ENCODE assay signal across 8 cellular contexts in genomic region chrX:154436597-154437397, GRCh38. TPM values are rescaled to one million over a fixed set of nuclear protein-coding genes. Genes with fewer than 3 reads are reported as not detected.
DNase-seq lines count a peak whose midpoint lies in the region; ATAC-seq, FAIRE-seq and TF ChIP-seq lines count a peak whose summit lies in the region.

Gene GDI1 (plus strand): TSS chrX:154437154. CDS start chrX:154437255, 101 bp downstream.

- TF ChIP-seq RAD21 in K562 (CRISPR knock-in tag; conservative IDR thresholded peaks at IDR 0.05 in 1 of 2, IDR thresholded peaks at IDR 0.05 in 1 of 2): no peak

- peaks cover 3% of the 10 kb centered on the region for H3K9me1 ChIP-seq in K562 (ENCODE audit: control insufficient read depth, insufficient read depth, low read length)

- H3K4me1 Mint-ChIP-seq in IgD-negative memory B cell: peaks cover 0 to 6% (median 0%) of the 10 kb centered on the region in 3 donors

- H3K4me3 Mint-ChIP-seq in IgD-negative memory B cell: peak within 1 kb of the TSS; percentile 78 to 89 (median 86)

- peak within 1 kb of the TSS; percentile 79; the same call in 1 of the 2 replicates for H2AFZ ChIP-seq in K562 (ENCODE audit: low read depth, low read length)

- peaks cover 77% of the 10 kb centered on the region; the same call in 2 of the 3 replicates for H3K36me3 ChIP-seq in K562 (ENCODE audit: control insufficient read depth, insufficient read depth, low read length)

- H3K9me3 Mint-ChIP-seq in IgD-negative memory B cell: no peaks in the 10 kb centered on the region

- DNase-seq in K562 (ENCODE audit: extremely low read depth in 1 of 4, low spot score in 3 of 4) (peak; percentile 66 to 91 (median 86)), skeletal muscle cell (ENCODE audit: low read depth) (no peak)

- 9% methylated on average over 6 of the region's 118 CpGs for WGBS in K562 (ENCODE audit: insufficient coverage, low coverage, missing lambda C conversion rate)

- H3K27me3 ChIP-seq in K562 (ENCODE audit: control insufficient read depth in 2 of 2, insufficient read depth in 2 of 2, low read length in 2 of 2): no peaks in the 10 kb centered on the region

- TF ChIP-seq CTCF in K562 (IDR thresholded peaks at IDR 0.05 in 2 of 3, conservative IDR thresholded peaks at IDR 0.05 in 1 of 3; ENCODE audit: insufficient read depth in 2 of 3, low read depth in 1 of 3, low read length in 3 of 3): no peak

- in situ Hi-C loops in K562 (cut with MboI): no loop called here

- H4K20me1 ChIP-seq in K562 (replicated peaks; ENCODE audit: control insufficient read depth, insufficient read depth, low read length): peaks cover 5% of the 10 kb centered on the region; the same call in 1 of the 2 replicates

- H3K27ac Mint-ChIP-seq in IgD-negative memory B cell: peak within 1 kb of the TSS; percentile 47 to 93 (median 92)

- no peaks in the 10 kb centered on the region for H3K27me3 Mint-ChIP-seq in IgD-negative memory B cell

- POLR2A ChIA-PET in K562 (lab: Yijun Ruan, JAX): no interaction called here

- peak within 1 kb of the TSS; percentile 84 for H3K4me2 ChIP-seq in K562 (ENCODE audit: insufficient read depth, low read length)

- no peak for TF ChIP-seq EP300 in K562 (IDR thresholded peaks at IDR 0.05; ENCODE audit: low read length)

- TF ChIP-seq POLR2A in GM18505 (IDR thresholded peaks at IDR 0.05; ENCODE audit: borderline replicate concordance, extremely low read depth, insufficient read depth, insufficient read length): peak; percentile 50
- peak; percentile 26; the same call in 1 of the 2 replicates for TF ChIP-seq POLR2A in K562 (conservative IDR thresholded peaks at IDR 0.05)

- ATAC-seq in GM18505 (IDR thresholded peaks at IDR 0.05; ENCODE audit: unreplicated experiment): peak; percentile 45
- peak; percentile 80 for ATAC-seq in K562
- ATAC-seq in GM19351 (IDR thresholded peaks at IDR 0.05; ENCODE audit: unreplicated experiment): no peak
- ATAC-seq in HG03520 (IDR thresholded peaks at IDR 0.05; ENCODE audit: unreplicated experiment): no peak

- peaks cover 22% of the 10 kb centered on the region for H3K79me2 ChIP-seq in K562 (ENCODE audit: control insufficient read depth, insufficient read depth, low read length)

- H3K36me3 Mint-ChIP-seq in IgD-negative memory B cell: peaks cover 3% of the 10 kb centered on the region

- H3K4me3 ChIP-seq in K562: peak within 1 kb of the TSS; percentile 68
- peak within 1 kb of the TSS; percentile 65 for H3K4me3 ChIP-seq in iPS-11a (ENCODE audit: low read depth, low read length)
- H3K4me3 ChIP-seq in skeletal muscle cell (ENCODE audit: low read depth, low read length): peak within 1 kb of the TSS; percentile 56

- H3K27ac ChIP-seq in K562 (ENCODE audit: extremely low read depth, low read depth, low read length): peak within 1 kb of the TSS; percentile 83; the same call in 2 of the 3 replicates

- H3K9me3 ChIP-seq in K562 (replicated peaks; ENCODE audit: control insufficient read depth, insufficient read depth, low read depth, low read length): no peaks in the 10 kb centered on the region

- FAIRE-seq in K562 (lab: Jason Lieb, UNC): no peak

- no TSS peak for BruUV-seq in K562 (replicated peaks; lab: Mats Ljungman, UMichigan)

- intact Hi-C loops in T-helper 2 cell treated with Interferon-gamma antibody and Interleukin-4, amounts not matched to agents 100 ng/mL and 5 ng/mL, for 36 hours (cut with micrococcal nuclease): loop anchor here (1.0 to 5.0 kb wide), 3 partner anchors 8 to 66 kb away; partner anchors contain the start of genes ATP6AP1 and RPL10
- intact Hi-C loops in K562 (cut with micrococcal nuclease): no loop called here

- peaks cover 2 to 41% of the 10 kb centered on the region in 2 experiments; a peak in 4 of 5 replicates for H3K4me1 ChIP-seq in K562 (replicated peaks in 1 of 2; ENCODE audit: control insufficient read depth in 2 of 2, insufficient read depth in 2 of 2, low read length in 2 of 2)

- H3K9ac ChIP-seq in K562 (ENCODE audit: insufficient read depth in 1 of 2, low read depth in 2 of 2, low read length in 2 of 2): peak within 1 kb of the TSS; percentile 63 to 91; a peak in 3 of 4 replicates

- CTCF ChIA-PET in K562 (lab: Yijun Ruan, JAX; ENCODE audit: low intra/inter-chr PET ratio): no interaction called here

TF ChIP-seq in K562, 482 proteins besides CTCF, POLR2A, EP300 and RAD21 (continues in another document):
- TF ChIP-seq RREB1 (CRISPR knock-in tag; IDR thresholded peaks at IDR 0.05) (peak; percentile 88; the same call in 1 of the 2 replicates), NR1H2 (CRISPR knock-in tag; IDR thresholded peaks at IDR 0.05) (no peak), TBP (optimal IDR thresholded peaks at IDR 0.05; ENCODE audit: low read depth, low read length) (peak; percentile 52), HLTF (IDR thresholded peaks at IDR 0.05) (no peak), NFIC (IDR thresholded peaks at IDR 0.05) (no peak), HNRNPLL (IDR thresholded peaks at IDR 0.05; ENCODE audit: low read depth, low read length, poor library complexity, severe bottlenecking) (no peak), MTA2 (IDR thresholded peaks at IDR 0.05; ENCODE audit: low read depth) (no peak), FOXJ2 (tag; IDR thresholded peaks at IDR 0.05) (no peak), ZFP30 (CRISPR knock-in tag; IDR thresholded peaks at IDR 0.05; ENCODE audit: borderline replicate concordance) (no peak), L3MBTL2 (IDR thresholded peaks at IDR 0.05) (peak; percentile 4; the same call in 1 of the 2 replicates)

RNA-seq across cellular contexts. Expression of gene GDI1, which starts in this region (rescaled TPM):
- polyA plus RNA-seq in IgD-negative memory B cell (38.1 TPM), K562 (2011; rRNA removed) (76.8 and 134 TPM in 2 replicates), K562 (2014; fragmentation: Illumina TruSeq; extraction: Trizol) (73.2 and 82.6 TPM in 2 replicates), K562 (2014; fragmentation: Nextera tagmentation; extraction: Ambion mirVana) (1 to 10 TPM in 1 of 2 experiments, under 1 TPM in 1; 0.97 to 2.2 TPM), K562 (2014; rRNA removed) (78.1 and 86.1 TPM in 2 replicates)
- 99.0 and 102 TPM in 2 replicates for total RNA-seq in T-helper 2 cell treated with Interferon-gamma antibody and Interleukin-4, amounts not matched to agents 100 ng/mL and 5 ng/mL, for 36 hours
- 170 and 364 TPM in 2 replicates for total RNA-seq in K562 (2011; cell fraction: chromatin; rRNA removed; ENCODE audit: low replicate concordance)
- total RNA-seq in K562 (2011; cell fraction: nucleolus; rRNA removed): 263 and 264 TPM in 2 replicates
- total RNA-seq in K562 (2011; cell fraction: nucleoplasm; rRNA removed): 180 and 225 TPM in 2 replicates
- total RNA-seq in K562 (2014; rRNA removed) (37.5 and 76.5 TPM in 2 replicates), K562 (2014; rRNA removed; fragmentation: Illumina TruSeq; extraction: Trizol) (18.9 and 23.9 TPM in 2 replicates), K562 (2015; rRNA removed; fragmentation: Illumina TruSeq; extraction: Trizol) (27.4 and 30.4 TPM in 2 replicates), K562 (2021) (54.6 and 61.1 TPM in 2 replicates)
- polyA plus RNA-seq in K562 (2011; cell fraction: cytosol; rRNA removed): 94.0 and 108 TPM in 2 replicates
- 629 and 686 TPM in 2 replicates for polyA plus RNA-seq in K562 (2011; cell fraction: nucleus; rRNA removed)
- polyA plus RNA-seq in K562 (2012): 75.0 and 118 TPM in 2 replicates
- 35.8 and 44.0 TPM in 2 replicates for polyA minus RNA-seq in K562 (2011; rRNA and poly(A)+ RNA removed)
- 28.5 and 29.3 TPM in 2 replicates for polyA minus RNA-seq in K562 (2011; cell fraction: cytosol; rRNA and poly(A)+ RNA removed)
- polyA minus RNA-seq in K562 (2011; cell fraction: nucleus; rRNA and poly(A)+ RNA removed): 86.3 and 105 TPM in 2 replicates

Comparison
In these comparisons a context has a peak if more than half of its experiments do, and no peak if none do; other contexts are left out.
1. ATAC-seq: peak in GM18505 (single experiment) and K562 (single experiment); none in GM19351 (single experiment) and HG03520 (single experiment).
2. Peak in every context shown above with its lines, with median percentiles within 50 percentile points of each other: H3K4me3 ChIP-seq.